Comparison of ENCODE assay signal across 8 cellular contexts in the genomic region with DNA sequence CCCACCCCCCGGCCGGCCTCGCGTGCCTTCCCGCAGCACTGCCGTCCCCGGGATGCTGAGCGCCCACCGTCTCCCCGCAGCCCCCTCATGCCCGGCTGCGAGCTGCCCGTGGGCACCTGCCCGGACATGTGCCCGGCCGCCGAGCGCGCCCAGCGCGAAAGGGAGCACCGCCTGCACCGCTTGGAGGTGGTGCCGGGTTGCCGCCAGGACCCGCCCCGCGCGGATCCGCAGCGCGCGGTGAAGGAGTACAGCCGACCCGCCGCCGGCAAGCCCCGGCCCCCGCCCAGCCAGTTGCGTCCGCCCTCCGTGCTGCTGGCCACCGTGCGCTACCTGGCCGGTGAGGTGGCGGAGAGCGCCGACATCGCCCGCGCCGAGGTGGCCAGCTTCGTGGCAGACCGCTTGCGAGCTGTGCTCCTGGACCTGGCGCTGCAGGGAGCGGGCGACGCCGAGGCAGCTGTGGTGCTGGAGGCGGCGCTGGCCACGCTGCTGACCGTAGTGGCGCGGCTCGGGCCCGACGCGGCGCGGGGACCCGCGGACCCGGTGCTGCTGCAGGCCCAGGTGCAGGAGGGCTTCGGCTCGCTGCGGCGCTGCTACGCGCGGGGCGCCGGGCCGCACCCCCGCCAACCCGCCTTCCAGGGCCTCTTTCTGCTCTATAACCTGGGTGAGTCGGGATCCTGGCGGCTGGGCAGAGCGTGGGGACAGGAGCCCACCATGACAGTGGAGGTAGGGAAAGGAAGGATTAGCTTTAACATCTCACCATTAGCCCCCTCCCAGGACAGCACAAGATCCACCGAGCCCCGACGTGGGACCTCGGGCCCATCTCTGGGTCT. TPM values are rescaled to one million over a fixed set of nuclear protein-coding genes. Genes with fewer than 3 reads are reported as not detected.
DNase-seq lines count a peak whose midpoint lies in the region; ATAC-seq and TF ChIP-seq lines count a peak whose summit lies in the region.

A gene (plus strand): TSS at position 5 of the 830 bp plus-strand sequence. CDS start 83 bp downstream, at position 88.

- H3K4me3 ChIP-seq in HEK293 (ENCODE audit: low read depth, low read length) (peak within 1 kb of the TSS; percentile 80), vagina (peak within 1 kb of the TSS; percentile 67 to 97)

- H3K27ac ChIP-seq in HEK293 (ENCODE audit: extremely low read depth, low read depth, low read length) (peak within 1 kb of the TSS; percentile 75), vagina (peak within 1 kb of the TSS; percentile 88)

- no peaks in the 10 kb centered on the region for H3K27me3 Mint-ChIP-seq in naive thymus-derived CD8-positive, alpha-beta T cell

- H3K27ac Mint-ChIP-seq in naive thymus-derived CD8-positive, alpha-beta T cell = peak within 1 kb of the TSS; percentile 78 to 95 (median 92)

- ATAC-seq in naive thymus-derived CD8-positive, alpha-beta T cell = peak; percentile 69 to 75

- H3K9me3 Mint-ChIP-seq in naive thymus-derived CD8-positive, alpha-beta T cell = no peaks in the 10 kb centered on the region

- H3K36me3 ChIP-seq in HEK293 (ENCODE audit: control insufficient read depth in 2 of 2, insufficient read depth in 1 of 2, low read length in 2 of 2) = peaks cover 0 to 50% of the 10 kb centered on the region in 2 experiments; a peak in 2 of 3 replicates
- peaks cover 0 to 35% of the 10 kb centered on the region in 2 donors for H3K36me3 ChIP-seq in vagina

- no peaks in the 10 kb centered on the region for H3K27me3 ChIP-seq in vagina

- POLR2A ChIA-PET in HEK293 (lab: Yijun Ruan, JAX) = interaction anchor here (0.6 to 2.1 kb wide), 12 partner anchors 9 to 239 kb away, joined by 3 to 17 read pairs (median 6); a partner anchor contains a TSS
- POLR2A ChIA-PET in naive thymus-derived CD8-positive, alpha-beta T cell (lab: Charles Lee) = interaction anchor here (0.5 to 2.8 kb wide), 16 partner anchors 8 to 529 kb away, joined by 3 to 12 read pairs (median 4); a partner anchor contains a TSS

- DNase-seq in activated T-cell treated with anti-CD3 and anti-CD28 coated beads for 24 hours (ENCODE audit: low read depth) (peak; percentile 62), M059J (ENCODE audit: low read depth) (peak; percentile 58), erythroblast (lab: John Stamatoyannopoulos, UW) (peak; percentile 85 to 87), vagina (ENCODE audit: extremely low spot score in 2 of 2) (no peak)
- no peak for DNase-seq in activated T-cell treated with anti-CD3 and anti-CD28 coated beads, Interleukin-2, amount 50 U/mL, for 1 hour
- DNase-seq in activated CD4-positive, CD25-positive, alpha-beta regulatory T cell (lab: John Stamatoyannopoulos, UW) = peak in 3 of 4 experiments; percentile 48 to 63 (median 61)
- peak in 2 of 10 donors; percentile 59 to 72 for DNase-seq in naive thymus-derived CD8-positive, alpha-beta T cell

- H3K4me1 ChIP-seq in HEK293 (ENCODE audit: control insufficient read depth, insufficient read depth, low read length) (no peaks in the 10 kb centered on the region), vagina (peaks cover 34% of the 10 kb centered on the region)

- TF ChIP-seq CTCF in HEK293 (tag by site-specific recombination; IDR thresholded peaks at IDR 0.05) = no peak
- TF ChIP-seq CTCF in vagina (IDR thresholded peaks at IDR 0.05) = no peak

- intact Hi-C loops in vagina (cut with DNase I) = no loop called here

- peak within 1 kb of the TSS; percentile 90 to 96 (median 93) for H3K4me3 Mint-ChIP-seq in naive thymus-derived CD8-positive, alpha-beta T cell

- CTCF ChIA-PET in HEK293 (lab: Yijun Ruan, JAX) = interaction anchor here (0.7 to 1.6 kb wide), 5 partner anchors 27 to 69 kb away, joined by 3 to 5 read pairs (median 4); a partner anchor contains a TSS

- H3K9me3 ChIP-seq in HEK293 (ENCODE audit: control insufficient read depth, insufficient read depth, low read depth, low read length) (no peaks in the 10 kb centered on the region), vagina (no peaks in the 10 kb centered on the region)

- H3K36me3 Mint-ChIP-seq in naive thymus-derived CD8-positive, alpha-beta T cell = peaks cover 0 to 12% (median 3%) of the 10 kb centered on the region in 3 donors

- peaks cover 5 to 30% (median 22%) of the 10 kb centered on the region in 4 donors for H3K4me1 Mint-ChIP-seq in naive thymus-derived CD8-positive, alpha-beta T cell

- TF ChIP-seq POLR2A in erythroblast (IDR thresholded peaks at IDR 0.05; ENCODE audit: low read length) = no peak
- no peak for TF ChIP-seq POLR2A in vagina (IDR thresholded peaks at IDR 0.05)

TF ChIP-seq in HEK293, 187 proteins besides CTCF, POLR2A, EP300 and RAD21 (continues in another document):
- no peak for TF ChIP-seq MYNN (tag by site-specific recombination; IDR thresholded peaks at IDR 0.05; ENCODE audit: borderline replicate concordance)
- no peak for TF ChIP-seq ZNF596 (tag by site-specific recombination; IDR thresholded peaks at IDR 0.05)
- no peak for TF ChIP-seq ZNF610 (tag by site-specific recombination; IDR thresholded peaks at IDR 0.05; ENCODE audit: borderline replicate concordance)
- no peak for TF ChIP-seq ZNF324 (tag by site-specific recombination; IDR thresholded peaks at IDR 0.05)
- TF ChIP-seq KLF8 (tag by site-specific recombination; IDR thresholded peaks at IDR 0.05) = no peak
- TF ChIP-seq, protein P1, sequence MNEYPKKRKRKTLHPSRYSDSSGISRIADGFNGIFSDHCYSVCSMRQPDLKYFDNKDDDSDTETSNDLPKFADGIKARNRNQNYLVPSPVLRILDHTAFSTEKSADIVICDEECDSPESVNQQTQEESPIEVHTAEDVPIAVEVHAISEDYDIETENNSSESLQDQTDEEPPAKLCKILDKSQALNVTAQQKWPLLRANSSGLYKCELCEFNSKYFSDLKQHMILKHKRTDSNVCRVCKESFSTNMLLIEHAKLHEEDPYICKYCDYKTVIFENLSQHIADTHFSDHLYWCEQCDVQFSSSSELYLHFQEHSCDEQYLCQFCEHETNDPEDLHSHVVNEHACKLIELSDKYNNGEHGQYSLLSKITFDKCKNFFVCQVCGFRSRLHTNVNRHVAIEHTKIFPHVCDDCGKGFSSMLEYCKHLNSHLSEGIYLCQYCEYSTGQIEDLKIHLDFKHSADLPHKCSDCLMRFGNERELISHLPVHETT (tag by site-specific recombination; IDR thresholded peaks at IDR 0.05) = no peak
- TF ChIP-seq, protein P2, sequence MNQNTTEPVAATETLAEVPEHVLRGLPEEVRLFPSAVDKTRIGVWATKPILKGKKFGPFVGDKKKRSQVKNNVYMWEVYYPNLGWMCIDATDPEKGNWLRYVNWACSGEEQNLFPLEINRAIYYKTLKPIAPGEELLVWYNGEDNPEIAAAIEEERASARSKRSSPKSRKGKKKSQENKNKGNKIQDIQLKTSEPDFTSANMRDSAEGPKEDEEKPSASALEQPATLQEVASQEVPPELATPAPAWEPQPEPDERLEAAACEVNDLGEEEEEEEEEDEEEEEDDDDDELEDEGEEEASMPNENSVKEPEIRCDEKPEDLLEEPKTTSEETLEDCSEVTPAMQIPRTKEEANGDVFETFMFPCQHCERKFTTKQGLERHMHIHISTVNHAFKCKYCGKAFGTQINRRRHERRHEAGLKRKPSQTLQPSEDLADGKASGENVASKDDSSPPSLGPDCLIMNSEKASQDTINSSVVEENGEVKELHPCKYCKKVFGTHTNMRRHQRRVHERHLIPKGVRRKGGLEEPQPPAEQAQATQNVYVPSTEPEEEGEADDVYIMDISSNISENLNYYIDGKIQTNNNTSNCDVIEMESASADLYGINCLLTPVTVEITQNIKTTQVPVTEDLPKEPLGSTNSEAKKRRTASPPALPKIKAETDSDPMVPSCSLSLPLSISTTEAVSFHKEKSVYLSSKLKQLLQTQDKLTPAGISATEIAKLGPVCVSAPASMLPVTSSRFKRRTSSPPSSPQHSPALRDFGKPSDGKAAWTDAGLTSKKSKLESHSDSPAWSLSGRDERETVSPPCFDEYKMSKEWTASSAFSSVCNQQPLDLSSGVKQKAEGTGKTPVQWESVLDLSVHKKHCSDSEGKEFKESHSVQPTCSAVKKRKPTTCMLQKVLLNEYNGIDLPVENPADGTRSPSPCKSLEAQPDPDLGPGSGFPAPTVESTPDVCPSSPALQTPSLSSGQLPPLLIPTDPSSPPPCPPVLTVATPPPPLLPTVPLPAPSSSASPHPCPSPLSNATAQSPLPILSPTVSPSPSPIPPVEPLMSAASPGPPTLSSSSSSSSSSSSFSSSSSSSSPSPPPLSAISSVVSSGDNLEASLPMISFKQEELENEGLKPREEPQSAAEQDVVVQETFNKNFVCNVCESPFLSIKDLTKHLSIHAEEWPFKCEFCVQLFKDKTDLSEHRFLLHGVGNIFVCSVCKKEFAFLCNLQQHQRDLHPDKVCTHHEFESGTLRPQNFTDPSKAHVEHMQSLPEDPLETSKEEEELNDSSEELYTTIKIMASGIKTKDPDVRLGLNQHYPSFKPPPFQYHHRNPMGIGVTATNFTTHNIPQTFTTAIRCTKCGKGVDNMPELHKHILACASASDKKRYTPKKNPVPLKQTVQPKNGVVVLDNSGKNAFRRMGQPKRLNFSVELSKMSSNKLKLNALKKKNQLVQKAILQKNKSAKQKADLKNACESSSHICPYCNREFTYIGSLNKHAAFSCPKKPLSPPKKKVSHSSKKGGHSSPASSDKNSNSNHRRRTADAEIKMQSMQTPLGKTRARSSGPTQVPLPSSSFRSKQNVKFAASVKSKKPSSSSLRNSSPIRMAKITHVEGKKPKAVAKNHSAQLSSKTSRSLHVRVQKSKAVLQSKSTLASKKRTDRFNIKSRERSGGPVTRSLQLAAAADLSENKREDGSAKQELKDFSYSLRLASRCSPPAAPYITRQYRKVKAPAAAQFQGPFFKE (tag by site-specific recombination; IDR thresholded peaks at IDR 0.05; ENCODE audit: borderline replicate concordance) = no peak
- no peak for TF ChIP-seq ZNF138 (tag by site-specific recombination; IDR thresholded peaks at IDR 0.05; ENCODE audit: borderline replicate concordance)
- no peak for TF ChIP-seq ZNF114 (tag by site-specific recombination; IDR thresholded peaks at IDR 0.05)
- no peak for TF ChIP-seq KLF16 (tag by site-specific recombination; IDR thresholded peaks at IDR 0.05)
- no peak for TF ChIP-seq BCL11B (tag by site-specific recombination; IDR thresholded peaks at IDR 0.05; ENCODE audit: low read depth)
- no peak for TF ChIP-seq ZNF544 (tag by site-specific recombination; IDR thresholded peaks at IDR 0.05)
- TF ChIP-seq ZNF623 (tag by site-specific recombination; IDR thresholded peaks at IDR 0.05) = no peak
- TF ChIP-seq ZNF335 (tag by site-specific recombination; conservative IDR thresholded peaks at IDR 0.05) = peak; percentile 63
- TF ChIP-seq YY2 (tag by site-specific recombination; IDR thresholded peaks at IDR 0.05) = no peak
- TF ChIP-seq ZBTB20 (tag by site-specific recombination; IDR thresholded peaks at IDR 0.05) = no peak
- peak; percentile 7; the same call in 1 of the 2 replicates for TF ChIP-seq KLF10 (tag by site-specific recombination; IDR thresholded peaks at IDR 0.05)
- TF ChIP-seq HOXC10 (CRISPR knock-in tag; IDR thresholded peaks at IDR 0.05) = peak; percentile 30; the same call in 1 of the 2 replicates

RNA-seq across cellular contexts. Expression of the gene that starts here (rescaled TPM):
- total RNA-seq in M059J (2014; rRNA removed; shearing (Covaris generic)) = 11.8 and 20.0 TPM in 2 replicates
- 1 to 10 TPM; 6.7 to 9.4 TPM for total RNA-seq in naive thymus-derived CD8-positive, alpha-beta T cell
- polyA plus RNA-seq in naive thymus-derived CD8-positive, alpha-beta T cell = 10 to 100 TPM in 2 of 3 donors, 1 to 10 TPM in 1; 6.7 to 13.9 (median 10.7) TPM
- 11.8 TPM for total RNA-seq in vagina

Comparison
In these comparisons a context has a peak if more than half of its experiments do, and no peak if none do; other contexts are left out.
1. DNase-seq: peak in activated T-cell treated with anti-CD3 and anti-CD28 coated beads for 24 hours (single experiment), M059J (single experiment), activated CD4-positive, CD25-positive, alpha-beta regulatory T cell (3 of 4) and erythroblast (2 of 2); none in activated T-cell treated with anti-CD3 and anti-CD28 coated beads, Interleukin-2, amount 50 U/mL, for 1 hour (single experiment) and vagina (0 of 2).